ENCODE assay signal across 19 cellular contexts in genomic region chr18:2826581-2826980, GRCh38. TPM values are rescaled to one million over a fixed set of nuclear protein-coding genes. Genes with fewer than 3 reads are reported as not detected.
DNase-seq lines count a peak whose midpoint lies in the region; ATAC-seq and TF ChIP-seq lines count a peak whose summit lies in the region.
"Had no signal": no experiment of that assay in that cellular context is flagged by ENCODE, and none has a peak within 500 bp of the region (broad histone marks: within the 10 kb centered on the region; RNA-seq: fewer than 3 reads in every experiment).

No MANE protein-coding gene starts in this region.

- ATAC-seq in WTC11 (peak; percentile 41), gastroesophageal sphincter (peak; percentile 84), mucosa of descending colon (peak; percentile 27), upper lobe of right lung (peak; percentile 41)
- ATAC-seq: effector memory CD8-positive, alpha-beta T cell; T-helper 17 cell had no signal

- POLR2A ChIA-PET in WTC11 (lab: Charles Lee) = no interaction called here

- H3K36me3 ChIP-seq in gastroesophageal sphincter (no peaks in the 10 kb centered on the region), mucosa of descending colon (ENCODE audit: low read depth) (no peaks in the 10 kb centered on the region), upper lobe of right lung (no peaks in the 10 kb centered on the region)
- H3K36me3 ChIP-seq: BLaER1, pancreas had no signal

- TF ChIP-seq CTCF in WTC11 (IDR thresholded peaks at IDR 0.05) (no peak), gastroesophageal sphincter (IDR thresholded peaks at IDR 0.05) (no peak), mucosa of descending colon (IDR thresholded peaks at IDR 0.05) (no peak), upper lobe of right lung (IDR thresholded peaks at IDR 0.05) (no peak)

- H3K9me3 ChIP-seq in gastroesophageal sphincter (no peaks in the 10 kb centered on the region), mucosa of descending colon (peaks cover 10% of the 10 kb centered on the region), upper lobe of right lung (no peaks in the 10 kb centered on the region)
- H3K9me3 ChIP-seq: BLaER1, pancreas had no signal

- no peaks in the 10 kb centered on the region for H3K4me1 ChIP-seq in gastroesophageal sphincter
- H3K4me1 ChIP-seq in mucosa of descending colon (ENCODE audit: low read depth) = no peaks in the 10 kb centered on the region
- no peaks in the 10 kb centered on the region for H3K4me1 ChIP-seq in upper lobe of right lung
- H3K4me1 ChIP-seq: BLaER1, pancreas had no signal

- H3K4me3 ChIP-seq in gastroesophageal sphincter = no peak overlapping the region
- H3K4me3 ChIP-seq in mucosa of descending colon = no peak overlapping the region
- H3K4me3 ChIP-seq in upper lobe of right lung = no peak overlapping the region
- H3K4me3 ChIP-seq: BLaER1, pancreas had no signal

- H3K27me3 ChIP-seq in gastroesophageal sphincter = no peaks in the 10 kb centered on the region
- H3K27me3 ChIP-seq in upper lobe of right lung = no peaks in the 10 kb centered on the region
- H3K27me3 ChIP-seq: BLaER1, pancreas had no signal

- no peak overlapping the region for H3K4me3 Mint-ChIP-seq in WTC11
- H3K4me3 Mint-ChIP-seq: activated naive CD4-positive, alpha-beta T cell treated with anti-CD3 and anti-CD28 coated beads for 36 hours; effector memory CD8-positive, alpha-beta T cell; HFFc6; T-helper 17 cell had no signal

- H3K27ac ChIP-seq in gastroesophageal sphincter (peak overlapping the region in 1 of 4 donors; percentile 19), upper lobe of right lung (no peak overlapping the region)
- H3K27ac ChIP-seq: BLaER1, pancreas had no signal

- peak overlapping the region; percentile 8; the same call in 1 of the 2 replicates for H3K27ac Mint-ChIP-seq in WTC11
- H3K27ac Mint-ChIP-seq: activated naive CD4-positive, alpha-beta T cell treated with anti-CD3 and anti-CD28 coated beads for 36 hours; effector memory CD8-positive, alpha-beta T cell; HFFc6; T-helper 17 cell had no signal

- WGBS in gastroesophageal sphincter (ENCODE audit: low coverage in 1 of 2), 2 donors = 36 to 45% methylated on average over 3 to 7 of the region's 10 CpGs

- no peak for TF ChIP-seq POLR2A in gastroesophageal sphincter (IDR thresholded peaks at IDR 0.05)

- no peaks in the 10 kb centered on the region for H3K27me3 Mint-ChIP-seq in WTC11 (ENCODE audit: low read depth)
- H3K27me3 Mint-ChIP-seq: effector memory CD8-positive, alpha-beta T cell; T-helper 17 cell had no signal

- H3K9me3 Mint-ChIP-seq in WTC11 = peaks cover 4% of the 10 kb centered on the region
- H3K9me3 Mint-ChIP-seq: effector memory CD8-positive, alpha-beta T cell; HFFc6 had no signal

- H3K36me3 Mint-ChIP-seq in WTC11 = no peaks in the 10 kb centered on the region

- CTCF ChIA-PET in WTC11 (lab: Charles Lee) = no interaction called here

- peaks cover 7% of the 10 kb centered on the region for H3K4me1 Mint-ChIP-seq in WTC11

- TF ChIP-seq EP300 in gastroesophageal sphincter (IDR thresholded peaks at IDR 0.05) = no peak

- intact Hi-C loops in mucosa of descending colon (cut with DNase I, micrococcal nuclease) = no loop called here
- intact Hi-C loops in upper lobe of right lung (cut with DNase I) = no loop called here

- DNase-seq in WTC11 (ENCODE audit: low spot score) = no peak
- DNase-seq in mucosa of descending colon = no peak
- no peak for DNase-seq in upper lobe of right lung
- no peak for DNase-seq in NCI-H2029 (lab: John Stamatoyannopoulos, UW)
- DNase-seq in SK-N-DZ (ENCODE audit: low spot score) = no peak
- DNase-seq in NK-92 (lab: John Stamatoyannopoulos, UW; ENCODE audit: unreplicated experiment) = no peak
- DNase-seq: activated CD8-positive, alpha-beta memory T cell treated with anti-CD3 and anti-CD28 coated beads, Interleukin-2, amount 50 U/mL, for 4 hours; activated naive CD4-positive, alpha-beta T cell treated with anti-CD3 and anti-CD28 coated beads for 36 hours; effector memory CD8-positive, alpha-beta T cell; foreskin melanocyte; HFFc6; NCI-H1092 treated with DMSO at 0.1 percent for 48 hours; NCI-H2227 treated with DMSO at 0.1 percent for 48 hours; NK-92 treated with Interleukin-12 subunit alpha and Interleukin-12 subunit beta, amount 100 ng/mL, for 24 hours; pancreas; SHP77; T-helper 17 cell had no signal

TF ChIP-seq in WTC11, 78 proteins besides CTCF, POLR2A, EP300 and RAD21 (continues in another document):
- TF ChIP-seq PREB (CRISPR knock-in tag; IDR thresholded peaks at IDR 0.05; ENCODE audit: borderline replicate concordance) = no peak
- no peak for TF ChIP-seq ZNF263 (CRISPR knock-in tag; IDR thresholded peaks at IDR 0.05; ENCODE audit: low read depth)
- TF ChIP-seq NR1H2 (CRISPR knock-in tag; IDR thresholded peaks at IDR 0.05) = no peak
- no peak for TF ChIP-seq NFE2L1 (CRISPR knock-in tag; IDR thresholded peaks at IDR 0.05)
- no peak for TF ChIP-seq ATF6 (CRISPR knock-in tag; IDR thresholded peaks at IDR 0.05)
- TF ChIP-seq CREB1 (CRISPR knock-in tag; IDR thresholded peaks at IDR 0.05) = no peak
- TF ChIP-seq SOX15 (CRISPR knock-in tag; IDR thresholded peaks at IDR 0.05) = no peak
- no peak for TF ChIP-seq USF2 (CRISPR knock-in tag; IDR thresholded peaks at IDR 0.05)
- no peak for TF ChIP-seq CBFB (CRISPR knock-in tag; IDR thresholded peaks at IDR 0.05; ENCODE audit: low read depth)
- TF ChIP-seq FOXP4 (CRISPR knock-in tag; IDR thresholded peaks at IDR 0.05) = no peak

RNA-seq across cellular contexts. Expression of gene EMILIN2, which starts 20.2 kb away (rescaled TPM):
- total RNA-seq in WTC11 (2021) (11.7 to 13.0 TPM (median 11.8 TPM) in 3 replicates), gastroesophageal sphincter (10 to 100 TPM; 11.2 to 20.9 (median 17.0) TPM), mucosa of descending colon (10 to 100 TPM; 13.3 to 19.6 (median 18.3) TPM), upper lobe of right lung (35.2 TPM)
- polyA plus RNA-seq in SK-N-DZ (2014; cell fraction: cytosol; rRNA removed) = 0.57 and 0.66 TPM in 2 replicates
- 0.28 and 0.49 TPM in 2 replicates for polyA plus RNA-seq in SK-N-DZ (2014; cell fraction: nucleus; rRNA removed)

Comparison
In these comparisons a context has a peak if more than half of its experiments do, and no peak if none do; other contexts are left out.
1. ATAC-seq: peak in every context shown above with its lines; median percentile 84 in gastroesophageal sphincter; 41 in WTC11; 41 in upper lobe of right lung; 27 in mucosa of descending colon.